Comparison of ENCODE assay signal across 9 cellular contexts in genomic region chr9:33065157-33066076, GRCh38. TPM values are rescaled to one million over a fixed set of nuclear protein-coding genes. Genes with fewer than 3 reads are reported as not detected.
DNase-seq lines count a peak whose midpoint lies in the region; ATAC-seq lines count a peak whose summit lies in the region.
"Had no signal": no experiment of that assay in that cellular context is flagged by ENCODE, and none has a peak within 500 bp of the region (broad histone marks: within the 10 kb centered on the region; RNA-seq: fewer than 3 reads in every experiment).

No MANE protein-coding gene starts in this region.

- peaks cover 10% of the 10 kb centered on the region for H3K4me1 Mint-ChIP-seq in activated naive CD4-positive, alpha-beta T cell treated with anti-CD3 and anti-CD28 coated beads for 36 hours (ENCODE audit: low read depth)
- H3K4me1 Mint-ChIP-seq in stimulated activated memory B cell treated with anti-CD40 and anti-IgM and Interleukin-4, amounts not matched to agents 10 μg/mL and 1 μg/mL and 100 μg/mL, for 72 hours, result peaks cover 22% of the 10 kb centered on the region

- DNase-seq in activated naive CD4-positive, alpha-beta T cell treated with anti-CD3 and anti-CD28 coated beads for 36 hours, result no peak
- DNase-seq in activated naive CD4-positive, alpha-beta T cell treated with anti-CD3 and anti-CD28 coated beads, Interleukin-2, amount 50 U/mL, for 72 hours (ENCODE audit: low spot score in 2 of 2), result no peak
- DNase-seq in MV-4-11 (lab: John Stamatoyannopoulos, UW), result peak; percentile 90
- no peak for DNase-seq in SW480 (ENCODE audit: low spot score)
- DNase-seq in mesenteric fat pad (ENCODE audit: low spot score), result no peak
- DNase-seq in DMS114 treated with DMSO at 0.1 percent for 48 hours (lab: John Stamatoyannopoulos, UW; ENCODE audit: unreplicated experiment), result no peak
- DNase-seq: NCI-H2171 had no signal

- CTCF ChIA-PET in activated naive CD4-positive, alpha-beta T cell treated with anti-CD3 and anti-CD28 coated beads for 36 hours (lab: Charles Lee), result interaction anchor here (0.7 kb wide), 1 partner anchor 37 kb away, joined by 3 read pairs; no protein-coding TSS in a partner anchor

- peak overlapping the region; percentile 14 for H3K27ac Mint-ChIP-seq in activated naive CD4-positive, alpha-beta T cell treated with anti-CD3 and anti-CD28 coated beads for 36 hours
- H3K27ac Mint-ChIP-seq in activated naive CD4-positive, alpha-beta T cell treated with anti-CD3 and anti-CD28 coated beads, Interleukin-2, amount 50 U/mL, for 72 hours, result peak overlapping the region in 1 of 2 donors; percentile 41
- peak overlapping the region; percentile 66 for H3K27ac Mint-ChIP-seq in stimulated activated memory B cell treated with anti-CD40 and anti-IgM and Interleukin-4, amounts not matched to agents 10 μg/mL and 1 μg/mL and 100 μg/mL, for 72 hours

- H3K9me3 Mint-ChIP-seq in activated naive CD4-positive, alpha-beta T cell treated with anti-CD3 and anti-CD28 coated beads for 36 hours, result no peaks in the 10 kb centered on the region
- no peaks in the 10 kb centered on the region for H3K9me3 Mint-ChIP-seq in activated naive CD4-positive, alpha-beta T cell treated with anti-CD3 and anti-CD28 coated beads, Interleukin-2, amount 50 U/mL, for 72 hours
- H3K9me3 Mint-ChIP-seq in stimulated activated memory B cell treated with anti-CD40 and anti-IgM and Interleukin-4, amounts not matched to agents 10 μg/mL and 1 μg/mL and 100 μg/mL, for 72 hours, result no peaks in the 10 kb centered on the region

- no peak overlapping the region for H3K4me3 Mint-ChIP-seq in activated naive CD4-positive, alpha-beta T cell treated with anti-CD3 and anti-CD28 coated beads for 36 hours
- H3K4me3 Mint-ChIP-seq in stimulated activated memory B cell treated with anti-CD40 and anti-IgM and Interleukin-4, amounts not matched to agents 10 μg/mL and 1 μg/mL and 100 μg/mL, for 72 hours, result peak overlapping the region; percentile 37

- no peak for ATAC-seq in activated naive CD4-positive, alpha-beta T cell treated with anti-CD3 and anti-CD28 coated beads, Interleukin-2, amount 50 U/mL, for 72 hours
- peak; percentile 80 for ATAC-seq in HG02759 (IDR thresholded peaks at IDR 0.05; ENCODE audit: unreplicated experiment)
- ATAC-seq in stimulated activated memory B cell treated with anti-CD40 and anti-IgM and Interleukin-4, amounts not matched to agents 10 μg/mL and 1 μg/mL and 100 μg/mL, for 72 hours, result peak; percentile 81

- peaks cover 32% of the 10 kb centered on the region for H3K36me3 Mint-ChIP-seq in activated naive CD4-positive, alpha-beta T cell treated with anti-CD3 and anti-CD28 coated beads for 36 hours (ENCODE audit: low read depth)
- peaks cover 5 to 6% of the 10 kb centered on the region in 2 donors for H3K36me3 Mint-ChIP-seq in activated naive CD4-positive, alpha-beta T cell treated with anti-CD3 and anti-CD28 coated beads, Interleukin-2, amount 50 U/mL, for 72 hours
- H3K36me3 Mint-ChIP-seq in stimulated activated memory B cell treated with anti-CD40 and anti-IgM and Interleukin-4, amounts not matched to agents 10 μg/mL and 1 μg/mL and 100 μg/mL, for 72 hours, result peaks cover 45% of the 10 kb centered on the region

- H3K27me3 Mint-ChIP-seq in activated naive CD4-positive, alpha-beta T cell treated with anti-CD3 and anti-CD28 coated beads for 36 hours (ENCODE audit: low read depth), result no peaks in the 10 kb centered on the region
- no peaks in the 10 kb centered on the region for H3K27me3 Mint-ChIP-seq in stimulated activated memory B cell treated with anti-CD40 and anti-IgM and Interleukin-4, amounts not matched to agents 10 μg/mL and 1 μg/mL and 100 μg/mL, for 72 hours

- intact Hi-C loops in activated naive CD4-positive, alpha-beta T cell treated with anti-CD3 and anti-CD28 coated beads for 36 hours (cut with micrococcal nuclease), result no loop called here

RNA-seq across cellular contexts. Expression of gene SMU1, which starts 11.1 kb away (rescaled TPM):
- 10 to 100 TPM; 23.7 to 23.9 TPM for total RNA-seq in activated naive CD4-positive, alpha-beta T cell treated with anti-CD3 and anti-CD28 coated beads for 36 hours
- total RNA-seq in activated naive CD4-positive, alpha-beta T cell treated with anti-CD3 and anti-CD28 coated beads, Interleukin-2, amount 50 U/mL, for 72 hours, result 10 to 100 TPM; 26.1 to 28.9 TPM
- 17.6 TPM for total RNA-seq in mesenteric fat pad

RNA-seq across cellular contexts. Expression of gene DNAJA1, which starts 40.3 kb away (rescaled TPM):
- 100 to 1,000 TPM; 110 to 120 TPM for total RNA-seq in activated naive CD4-positive, alpha-beta T cell treated with anti-CD3 and anti-CD28 coated beads for 36 hours
- 100 to 1,000 TPM; 134 to 139 TPM for total RNA-seq in activated naive CD4-positive, alpha-beta T cell treated with anti-CD3 and anti-CD28 coated beads, Interleukin-2, amount 50 U/mL, for 72 hours
- total RNA-seq in mesenteric fat pad, result 112 TPM

Comparison
In these comparisons a context has a peak if more than half of its experiments do, and no peak if none do; other contexts are left out.
1. ATAC-seq: peak in HG02759 (single experiment) and stimulated activated memory B cell treated with anti-CD40 and anti-IgM and Interleukin-4, amounts not matched to agents 10 μg/mL and 1 μg/mL and 100 μg/mL, for 72 hours (single experiment); none in activated naive CD4-positive, alpha-beta T cell treated with anti-CD3 and anti-CD28 coated beads, Interleukin-2, amount 50 U/mL, for 72 hours (0 of 2).